ENCODE assay signal across 26 cellular contexts in genomic region chr9:135131488-135131887, GRCh38. TPM values are rescaled to one million over a fixed set of nuclear protein-coding genes. Genes with fewer than 3 reads are reported as not detected.
"Had no signal": no experiment of that assay in that cellular context is flagged by ENCODE, and none has a peak within 500 bp of the region (broad histone marks: within the 10 kb centered on the region; RNA-seq: fewer than 3 reads in every experiment).

No MANE protein-coding gene starts in this region.

- H3K36me3 ChIP-seq: heart right ventricle, lower lobe of right lung, neutrophil, stomach, thoracic aorta, tibial artery, uterus had no signal

- H3K9me3 Mint-ChIP-seq: type B pancreatic cell had no signal

- H3K4me2 ChIP-seq: hepatocyte had no signal

- DNase-seq: heart right ventricle; islet precursor cell; lower lobe of right lung; mammary epithelial cell; mesenchymal stem cell; naive thymus-derived CD8-positive, alpha-beta T cell; occipital lobe; psoas muscle; stimulated activated CD4-positive, alpha-beta T cell treated with anti-CD3 and anti-CD28 coated beads, Interleukin-12 subunit alpha, Interleukin-12 subunit beta, amount 100 ng/mL, for 4 hours; stimulated activated CD4-positive, alpha-beta T cell treated with anti-CD3 and anti-CD28 coated beads, Interleukin-15, amount 100 ng/mL, for 24 hours; stimulated activated CD4-positive, alpha-beta T cell treated with anti-CD3 and anti-CD28 coated beads, Interleukin-2, amount 100 ng/mL, for 24 hours; stimulated activated CD4-positive, alpha-beta T cell treated with anti-CD3 and anti-CD28 coated beads, Interleukin-4, amount 100 ng/mL, for 1 hour; stimulated activated naive B cell treated with anti-CD40 and anti-IgM and Interleukin-4, amounts not matched to agents 10 μg/mL and 1 μg/mL and 100 μg/mL, for 72 hours; stimulated activated naive CD8-positive, alpha-beta T cell treated with anti-CD3 and anti-CD28 coated beads, Interleukin-15, Interleukin-2, amounts not matched to agents 100 U/mL and 50 U/mL, for 24 hours; stomach; tibial artery; uterus had no signal

- H3K9me3 ChIP-seq: lower lobe of right lung, neutrophil, psoas muscle, thoracic aorta, uterus had no signal

- H3K27ac Mint-ChIP-seq: naive thymus-derived CD8-positive, alpha-beta T cell; nephron; stimulated activated naive B cell treated with anti-CD40 and anti-IgM and Interleukin-4, amounts not matched to agents 10 μg/mL and 1 μg/mL and 100 μg/mL, for 72 hours; type B pancreatic cell had no signal

- H3K9ac ChIP-seq: parathyroid adenoma had no signal

- H3K79me2 ChIP-seq: hepatocyte, parathyroid adenoma had no signal

- H2AFZ ChIP-seq: hepatocyte, parathyroid adenoma had no signal

- H3K4me3 Mint-ChIP-seq: naive thymus-derived CD8-positive, alpha-beta T cell; nephron; neural crest cell; stimulated activated naive B cell treated with anti-CD40 and anti-IgM and Interleukin-4, amounts not matched to agents 10 μg/mL and 1 μg/mL and 100 μg/mL, for 72 hours; type B pancreatic cell had no signal

- ATAC-seq: heart right ventricle; lower lobe of right lung; naive thymus-derived CD8-positive, alpha-beta T cell; psoas muscle; sciatic nerve; stimulated activated naive B cell treated with anti-CD40 and anti-IgM and Interleukin-4, amounts not matched to agents 10 μg/mL and 1 μg/mL and 100 μg/mL, for 72 hours; stimulated activated naive CD8-positive, alpha-beta T cell treated with anti-CD3 and anti-CD28 coated beads, Interleukin-15, Interleukin-2, amounts not matched to agents 100 U/mL and 50 U/mL, for 24 hours had no signal

- H3K27me3 ChIP-seq: hepatocyte, uterus had no signal

- H3K4me1 ChIP-seq: lower lobe of right lung, parathyroid adenoma, tibial artery, uterus had no signal

- H3K27ac ChIP-seq: hepatocyte, lower lobe of right lung, neutrophil, parathyroid adenoma, psoas muscle, stomach, thoracic aorta, tibial artery, uterus had no signal

- H3K36me3 Mint-ChIP-seq: naive thymus-derived CD8-positive, alpha-beta T cell; stimulated activated naive B cell treated with anti-CD40 and anti-IgM and Interleukin-4, amounts not matched to agents 10 μg/mL and 1 μg/mL and 100 μg/mL, for 72 hours; type B pancreatic cell had no signal

- H3K4me3 ChIP-seq: heart right ventricle, hepatocyte, lower lobe of right lung, psoas muscle, skin epidermis, stomach, thoracic aorta, tibial artery, uterus had no signal

RNA-seq across cellular contexts. Expression of gene OLFM1, which starts 44.0 kb away (rescaled TPM):
- total RNA-seq: naive thymus-derived CD8-positive, alpha-beta T cell had no signal
- polyA plus RNA-seq: naive thymus-derived CD8-positive, alpha-beta T cell had no signal
